ENCODE assay signal across 1 cellular context in the genomic region with DNA sequence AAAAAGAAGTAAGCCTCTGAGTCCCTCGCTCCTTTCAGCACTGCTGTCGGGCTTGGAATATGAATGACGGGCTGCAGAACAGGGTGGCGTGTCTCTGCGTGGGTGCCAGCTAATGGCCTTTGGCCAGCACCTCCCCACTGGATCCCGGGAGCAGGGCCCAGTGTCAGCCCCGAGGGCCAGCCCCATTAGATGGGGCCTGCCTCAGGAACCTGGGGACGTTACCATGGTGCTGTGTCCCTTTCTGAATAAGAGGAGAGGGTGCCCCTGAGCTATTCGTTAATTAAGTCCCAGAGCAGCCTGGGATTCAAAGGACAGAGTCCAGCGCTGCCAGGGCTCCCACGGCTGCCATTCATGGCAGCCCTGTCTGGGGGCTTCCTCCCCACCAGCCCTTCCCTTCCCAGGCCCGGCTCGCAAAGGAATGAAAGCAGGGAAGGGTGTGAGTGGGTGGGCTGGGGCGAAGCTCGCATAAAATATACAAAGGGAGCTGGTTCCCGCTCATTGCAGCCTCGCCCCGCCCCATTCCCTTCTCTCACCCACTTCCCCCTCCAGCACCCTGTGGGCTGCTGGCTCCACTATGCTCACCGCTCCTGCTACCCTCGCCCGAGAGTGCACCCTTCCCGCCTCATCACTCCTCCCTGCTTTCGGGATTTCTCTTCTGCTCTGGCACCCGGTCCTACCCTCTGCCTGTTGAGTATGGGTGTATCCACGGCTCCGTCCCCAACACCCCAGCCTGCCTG.
A peak's percentile ranks its signal among the peaks of the same experiment; 100 is the strongest.
TF ChIP-seq lines count a peak whose summit lies in the region.

No MANE protein-coding gene starts in this region.

TF ChIP-seq in H1, 55 proteins besides CTCF, POLR2A, EP300 and RAD21:
- TF ChIP-seq EGR1 (IDR thresholded peaks at IDR 0.05; ENCODE audit: borderline replicate concordance, low read depth, low read length), result peak; percentile 36; the same call in 1 of the 2 replicates
- no peak for TF ChIP-seq SP2 (IDR thresholded peaks at IDR 0.05; ENCODE audit: low read length)
- TF ChIP-seq, protein P1, sequence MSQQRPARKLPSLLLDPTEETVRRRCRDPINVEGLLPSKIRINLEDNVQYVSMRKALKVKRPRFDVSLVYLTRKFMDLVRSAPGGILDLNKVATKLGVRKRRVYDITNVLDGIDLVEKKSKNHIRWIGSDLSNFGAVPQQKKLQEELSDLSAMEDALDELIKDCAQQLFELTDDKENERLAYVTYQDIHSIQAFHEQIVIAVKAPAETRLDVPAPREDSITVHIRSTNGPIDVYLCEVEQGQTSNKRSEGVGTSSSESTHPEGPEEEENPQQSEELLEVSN (IDR thresholded peaks at IDR 0.05), result peak; percentile 32; the same call in 1 of the 2 replicates
- TF ChIP-seq PHF8 (conservative IDR thresholded peaks at IDR 0.05; ENCODE audit: low read depth, low read length), result no peak
- TF ChIP-seq, protein P2, sequence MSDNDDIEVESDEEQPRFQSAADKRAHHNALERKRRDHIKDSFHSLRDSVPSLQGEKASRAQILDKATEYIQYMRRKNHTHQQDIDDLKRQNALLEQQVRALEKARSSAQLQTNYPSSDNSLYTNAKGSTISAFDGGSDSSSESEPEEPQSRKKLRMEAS (IDR thresholded peaks at IDR 0.05), result peak; percentile 32; the same call in 1 of the 2 replicates
